Comparison of ENCODE assay signal across 8 cellular contexts in the genomic region with DNA sequence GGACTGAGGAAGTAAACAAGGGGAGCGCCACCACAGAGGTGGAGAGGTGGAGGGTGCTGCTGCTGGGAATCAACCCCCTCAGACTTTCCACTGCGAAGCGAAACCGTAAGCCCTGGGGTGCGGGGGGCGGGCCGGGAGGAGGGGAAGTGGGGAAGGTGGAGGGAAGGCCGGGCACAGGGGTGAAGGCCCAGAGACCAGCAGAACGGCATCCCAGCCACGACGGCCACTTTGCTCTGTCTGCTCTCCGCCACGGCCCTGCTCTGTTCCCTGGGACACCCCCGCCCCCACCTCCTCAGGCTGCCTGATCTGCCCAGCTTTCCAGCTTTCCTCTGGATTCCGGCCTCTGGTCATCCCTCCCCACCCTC. TPM values are rescaled to one million over a fixed set of nuclear protein-coding genes. Genes with fewer than 3 reads are reported as not detected.
DNase-seq lines count a peak whose midpoint lies in the region; ATAC-seq and TF ChIP-seq lines count a peak whose summit lies in the region.

Gene LAG3 (plus strand): TSS at position 190 of the 365 bp plus-strand sequence. CDS start 333 bp downstream, outside the sequence.

- 100% methylated on average over 1 of the region's 15 CpGs for WGBS in hepatocyte (ENCODE audit: low lambda C conversion rate, missing lambda C conversion rate)

- H3K4me1 ChIP-seq in hepatocyte (ENCODE audit: insufficient read depth) (peaks cover 38% of the 10 kb centered on the region), PC-3 (ENCODE audit: insufficient read depth, low read length) (peaks cover 12% of the 10 kb centered on the region)

- peak within 1 kb of the TSS; percentile 87 for H3K27ac Mint-ChIP-seq in activated CD8-positive, alpha-beta T cell treated with anti-CD3 and anti-CD28 coated beads for 36 hours

- no peaks in the 10 kb centered on the region for H3K36me3 ChIP-seq in hepatocyte (replicated peaks; ENCODE audit: insufficient read depth, low read depth)
- no peaks in the 10 kb centered on the region for H3K36me3 ChIP-seq in PC-3 (ENCODE audit: low read depth, low read length)

- H3K4me3 ChIP-seq in hepatocyte (no peak within 1 kb of the TSS), PC-3 (ENCODE audit: low read length) (no peak within 1 kb of the TSS)

- H3K4me1 Mint-ChIP-seq in activated CD8-positive, alpha-beta T cell treated with anti-CD3 and anti-CD28 coated beads for 36 hours (ENCODE audit: low read depth) = peaks cover 63% of the 10 kb centered on the region

- H4K20me1 ChIP-seq in hepatocyte (ENCODE audit: insufficient read depth, poor library complexity, severe bottlenecking) = peaks cover 26% of the 10 kb centered on the region
- H4K20me1 ChIP-seq in PC-3 (ENCODE audit: low read length) = no peaks in the 10 kb centered on the region; the same call in 1 of the 2 replicates

- H3F3A ChIP-seq in PC-3 (ENCODE audit: low read length, unreplicated experiment) = no peaks in the 10 kb centered on the region

- H3K27me3 Mint-ChIP-seq in activated CD8-positive, alpha-beta T cell treated with anti-CD3 and anti-CD28 coated beads for 36 hours = peaks cover 7% of the 10 kb centered on the region

- BruUV-seq in PC-3 (replicated peaks; lab: Mats Ljungman, UMichigan) = no TSS peak

- H3K27ac ChIP-seq in hepatocyte = no peak within 1 kb of the TSS
- H3K27ac ChIP-seq in PC-3 (ENCODE audit: low read length) = no peak within 1 kb of the TSS

- no peaks in the 10 kb centered on the region for H3K9me3 Mint-ChIP-seq in activated CD8-positive, alpha-beta T cell treated with anti-CD3 and anti-CD28 coated beads for 36 hours

- H3K4me2 ChIP-seq in hepatocyte (peak within 1 kb of the TSS; percentile 70), PC-3 (ENCODE audit: low read length) (no peak within 1 kb of the TSS)

- in situ Hi-C loops in GM13977 (cut with MboI; ENCODE audit: low pct_unique_long_range_greater_than_20kb, low sequenced_read_pairs, unreplicated experiment) = no loop called here

- TF ChIP-seq CTCF in GM13977 (IDR thresholded peaks at IDR 0.05; ENCODE audit: extremely low read depth, insufficient read depth, missing control alignments) = no peak
- no peak for TF ChIP-seq CTCF in activated CD8-positive, alpha-beta T cell treated with anti-CD3 and anti-CD28 coated beads for 36 hours (IDR thresholded peaks at IDR 0.05)
- TF ChIP-seq CTCF in hepatocyte (IDR thresholded peaks at IDR 0.05; ENCODE audit: poor library complexity) = no peak
- no peak for TF ChIP-seq CTCF in PC-3 (conservative IDR thresholded peaks at IDR 0.05; ENCODE audit: low read depth, low read length)

- peak within 1 kb of the TSS; percentile 89 for H3K4me3 Mint-ChIP-seq in activated CD8-positive, alpha-beta T cell treated with anti-CD3 and anti-CD28 coated beads for 36 hours

- H2AFZ ChIP-seq in hepatocyte (no peak within 1 kb of the TSS), PC-3 (ENCODE audit: low read length) (no peak within 1 kb of the TSS)

- H3K27me3 ChIP-seq in hepatocyte (no peaks in the 10 kb centered on the region), PC-3 (ENCODE audit: low read length) (no peaks in the 10 kb centered on the region)

- H3K9ac ChIP-seq in PC-3 (ENCODE audit: low read length) = no peak within 1 kb of the TSS

- intact Hi-C loops in activated CD8-positive, alpha-beta T cell treated with anti-CD3 and anti-CD28 coated beads for 36 hours (cut with micrococcal nuclease) = no loop called here
- intact Hi-C loops in PC-3 (cut with micrococcal nuclease) = no loop called here

- ATAC-seq in activated CD8-positive, alpha-beta T cell treated with anti-CD3 and anti-CD28 coated beads for 36 hours = peak; percentile 33
- ATAC-seq in GM19328 (IDR thresholded peaks at IDR 0.05; ENCODE audit: unreplicated experiment) (no peak), PC-3 (no peak)

- CTCF ChIA-PET in activated CD8-positive, alpha-beta T cell treated with anti-CD3 and anti-CD28 coated beads for 36 hours (lab: Charles Lee) = interaction anchor here (1.3 to 5.8 kb wide), 5 partner anchors 8 to 53 kb away, joined by 3 to 77 read pairs (median 4); partner anchors contain the start of genes COPS7A and MLF2
- CTCF ChIA-PET in PC-3 (lab: Charles Lee) = interaction anchor here (1.0 kb wide), 1 partner anchor 19 kb away, joined by 3 read pairs; the partner anchor contains the start of gene MLF2

- no peaks in the 10 kb centered on the region for H3K9me3 ChIP-seq in hepatocyte (ENCODE audit: low read depth)
- no peaks in the 10 kb centered on the region for H3K9me3 ChIP-seq in PC-3 (ENCODE audit: low read length)

- peak; percentile 64 for DNase-seq in GM13977 (ENCODE audit: low spot score)
- DNase-seq in activated CD8-positive, alpha-beta T cell treated with anti-CD3 and anti-CD28 coated beads for 36 hours = peak; percentile 84
- no peak for DNase-seq in hepatocyte (ENCODE audit: low spot score)
- DNase-seq in stimulated activated CD4-positive, alpha-beta T cell treated with anti-CD3 and anti-CD28 coated beads, TNF-alpha, amount 100 ng/mL, for 4 hours (ENCODE audit: low read depth in 3 of 3) = peak in 2 of 3 experiments; percentile 61 to 65
- DNase-seq in NOMO-1 treated with DMSO at 0.1 percent for 48 hours (lab: John Stamatoyannopoulos, UW; ENCODE audit: unreplicated experiment) = no peak
- DNase-seq in NCI-H82 treated with DMSO at 0.1 percent for 48 hours (lab: John Stamatoyannopoulos, UW; ENCODE audit: unreplicated experiment) = no peak
- no peak for DNase-seq in PC-3

- H3K79me2 ChIP-seq in hepatocyte (peaks cover 27% of the 10 kb centered on the region), PC-3 (ENCODE audit: low read length) (peaks cover 22% of the 10 kb centered on the region)

- H3K36me3 Mint-ChIP-seq in activated CD8-positive, alpha-beta T cell treated with anti-CD3 and anti-CD28 coated beads for 36 hours (ENCODE audit: low read depth) = peaks cover 65% of the 10 kb centered on the region

- H3K9me2 ChIP-seq in hepatocyte (replicated peaks; ENCODE audit: insufficient read depth) (no peaks in the 10 kb centered on the region), PC-3 (replicated peaks; ENCODE audit: low read length) (no peaks in the 10 kb centered on the region)

- POLR2A ChIA-PET in activated CD8-positive, alpha-beta T cell treated with anti-CD3 and anti-CD28 coated beads for 36 hours (lab: Charles Lee) = interaction anchor here (0.9 to 2.2 kb wide), 10 partner anchors 13 to 171 kb away, joined by 3 to 11 read pairs (median 4); partner anchors contain the start of genes C12orf57, COPS7A, MLF2 and RNU7-1
- POLR2A ChIA-PET in PC-3 (lab: Charles Lee; ENCODE audit: unreplicated experiment) = no interaction called here

RNA-seq across cellular contexts. Expression of gene LAG3, which starts in this region (rescaled TPM):
- total RNA-seq in activated CD8-positive, alpha-beta T cell treated with anti-CD3 and anti-CD28 coated beads for 36 hours = 100 to 1,000 TPM; 264 to 268 TPM
- 0.52 and 0.70 TPM in 2 replicates for total RNA-seq in hepatocyte
- 0.91 and 1.2 TPM in 2 replicates for polyA plus RNA-seq in hepatocyte
- total RNA-seq in PC-3 (2014; rRNA removed) = 0.40 and 0.58 TPM in 2 replicates

Comparison
In these comparisons a context has a peak if more than half of its experiments do, and no peak if none do; other contexts are left out.
1. RNA of gene LAG3 (total RNA-seq): 264 to 268 TPM in activated CD8-positive, alpha-beta T cell treated with anti-CD3 and anti-CD28 coated beads for 36 hours; 0.52 to 0.70 TPM in hepatocyte and 0.40 to 0.58 TPM in PC-3; every median in the first group is over 100 times any median in the second.
2. DNase-seq: peak in GM13977 (single experiment), activated CD8-positive, alpha-beta T cell treated with anti-CD3 and anti-CD28 coated beads for 36 hours (single experiment) and stimulated activated CD4-positive, alpha-beta T cell treated with anti-CD3 and anti-CD28 coated beads, TNF-alpha, amount 100 ng/mL, for 4 hours (2 of 3); none in hepatocyte (single experiment), NOMO-1 treated with DMSO at 0.1 percent for 48 hours (single experiment), NCI-H82 treated with DMSO at 0.1 percent for 48 hours (single experiment) and PC-3 (single experiment).